In the genomic region with DNA sequence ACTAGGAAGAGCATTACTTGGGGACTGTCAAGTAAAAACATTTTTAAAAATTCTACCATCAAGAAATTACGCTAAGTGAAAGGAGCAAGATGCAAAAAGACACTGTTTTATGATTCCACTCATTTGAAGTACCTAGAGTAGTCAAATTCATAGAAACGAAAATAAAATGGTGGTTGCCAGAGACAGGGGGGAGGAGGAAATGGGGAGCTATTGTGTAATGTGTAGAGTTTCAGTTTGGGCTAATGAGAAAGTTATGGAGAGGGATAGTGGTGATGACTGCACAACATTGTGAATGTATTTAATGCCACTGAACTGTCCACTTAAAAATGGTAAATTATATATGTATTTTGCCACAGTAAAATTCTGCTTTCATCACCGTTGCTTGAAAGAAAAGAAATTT, we compare ENCODE assay signal across 1 cellular context.
TF ChIP-seq lines count a peak whose summit lies in the region.

No MANE protein-coding gene starts in this region.

TF ChIP-seq in SK-N-SH, 30 proteins besides CTCF, POLR2A, EP300 and RAD21 (continued from another document):
- TF ChIP-seq, protein P1, sequence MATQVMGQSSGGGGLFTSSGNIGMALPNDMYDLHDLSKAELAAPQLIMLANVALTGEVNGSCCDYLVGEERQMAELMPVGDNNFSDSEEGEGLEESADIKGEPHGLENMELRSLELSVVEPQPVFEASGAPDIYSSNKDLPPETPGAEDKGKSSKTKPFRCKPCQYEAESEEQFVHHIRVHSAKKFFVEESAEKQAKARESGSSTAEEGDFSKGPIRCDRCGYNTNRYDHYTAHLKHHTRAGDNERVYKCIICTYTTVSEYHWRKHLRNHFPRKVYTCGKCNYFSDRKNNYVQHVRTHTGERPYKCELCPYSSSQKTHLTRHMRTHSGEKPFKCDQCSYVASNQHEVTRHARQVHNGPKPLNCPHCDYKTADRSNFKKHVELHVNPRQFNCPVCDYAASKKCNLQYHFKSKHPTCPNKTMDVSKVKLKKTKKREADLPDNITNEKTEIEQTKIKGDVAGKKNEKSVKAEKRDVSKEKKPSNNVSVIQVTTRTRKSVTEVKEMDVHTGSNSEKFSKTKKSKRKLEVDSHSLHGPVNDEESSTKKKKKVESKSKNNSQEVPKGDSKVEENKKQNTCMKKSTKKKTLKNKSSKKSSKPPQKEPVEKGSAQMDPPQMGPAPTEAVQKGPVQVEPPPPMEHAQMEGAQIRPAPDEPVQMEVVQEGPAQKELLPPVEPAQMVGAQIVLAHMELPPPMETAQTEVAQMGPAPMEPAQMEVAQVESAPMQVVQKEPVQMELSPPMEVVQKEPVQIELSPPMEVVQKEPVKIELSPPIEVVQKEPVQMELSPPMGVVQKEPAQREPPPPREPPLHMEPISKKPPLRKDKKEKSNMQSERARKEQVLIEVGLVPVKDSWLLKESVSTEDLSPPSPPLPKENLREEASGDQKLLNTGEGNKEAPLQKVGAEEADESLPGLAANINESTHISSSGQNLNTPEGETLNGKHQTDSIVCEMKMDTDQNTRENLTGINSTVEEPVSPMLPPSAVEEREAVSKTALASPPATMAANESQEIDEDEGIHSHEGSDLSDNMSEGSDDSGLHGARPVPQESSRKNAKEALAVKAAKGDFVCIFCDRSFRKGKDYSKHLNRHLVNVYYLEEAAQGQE (IDR thresholded peaks at IDR 0.05; ENCODE audit: low read depth, low read length) = no peak
- TF ChIP-seq YY1 (IDR thresholded peaks at IDR 0.05; ENCODE audit: low read depth) = no peak
- TF ChIP-seq GABPA (IDR thresholded peaks at IDR 0.05; ENCODE audit: low read depth) = no peak
- TF ChIP-seq, protein P2, sequence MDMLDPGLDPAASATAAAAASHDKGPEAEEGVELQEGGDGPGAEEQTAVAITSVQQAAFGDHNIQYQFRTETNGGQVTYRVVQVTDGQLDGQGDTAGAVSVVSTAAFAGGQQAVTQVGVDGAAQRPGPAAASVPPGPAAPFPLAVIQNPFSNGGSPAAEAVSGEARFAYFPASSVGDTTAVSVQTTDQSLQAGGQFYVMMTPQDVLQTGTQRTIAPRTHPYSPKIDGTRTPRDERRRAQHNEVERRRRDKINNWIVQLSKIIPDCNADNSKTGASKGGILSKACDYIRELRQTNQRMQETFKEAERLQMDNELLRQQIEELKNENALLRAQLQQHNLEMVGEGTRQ (IDR thresholded peaks at IDR 0.05; ENCODE audit: borderline replicate concordance, low read depth, low read length) = no peak
- TF ChIP-seq TCF12 (IDR thresholded peaks at IDR 0.05) = no peak
- TF ChIP-seq PBX3 (IDR thresholded peaks at IDR 0.05) = no peak
- TF ChIP-seq ELF1 (IDR thresholded peaks at IDR 0.05) = no peak
- TF ChIP-seq RFX5 (IDR thresholded peaks at IDR 0.05; ENCODE audit: low read length) = no peak
- no peak for TF ChIP-seq NFIC (IDR thresholded peaks at IDR 0.05; ENCODE audit: borderline replicate concordance)
- TF ChIP-seq MXI1 (IDR thresholded peaks at IDR 0.05; ENCODE audit: low read depth, low read length) = no peak
